ENCODE assay signal across 8 cellular contexts in the genomic region with DNA sequence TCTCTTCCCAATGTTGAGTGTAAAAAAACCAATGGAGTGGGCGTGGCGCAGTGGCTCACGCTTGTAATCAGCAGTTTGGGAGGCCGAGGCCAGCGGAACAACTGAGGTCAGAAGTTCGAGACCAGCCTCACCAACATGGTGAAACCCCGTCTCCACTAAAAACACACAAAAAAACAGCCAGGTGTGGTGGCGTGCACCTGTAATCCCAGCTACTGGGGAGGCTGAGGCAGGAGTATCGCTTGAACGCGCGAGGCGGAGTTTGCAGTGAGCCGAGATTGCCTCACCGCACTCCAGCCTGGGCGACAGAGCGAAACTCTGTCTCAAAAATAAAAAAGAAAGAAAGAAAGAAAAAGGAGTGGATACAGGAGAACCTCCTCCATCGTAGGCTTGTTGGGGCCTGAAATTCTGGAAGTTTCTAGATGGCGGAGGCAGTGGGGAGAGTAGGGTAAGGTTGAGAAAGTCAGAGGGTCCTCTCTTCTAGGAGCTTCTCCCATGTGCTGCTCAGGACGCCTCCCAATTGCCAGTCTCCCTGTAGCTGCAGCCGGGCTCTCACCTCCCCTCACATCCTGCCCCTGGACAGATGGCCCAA. TPM values are rescaled to one million over a fixed set of nuclear protein-coding genes. Genes with fewer than 3 reads are reported as not detected.
DNase-seq lines count a peak whose midpoint lies in the region; ATAC-seq and TF ChIP-seq lines count a peak whose summit lies in the region.

No MANE protein-coding gene starts in this region.

- WGBS in lung, 2 donors = 86 to 89% methylated on average over 21 of the region's 21 CpGs
- 83 to 100% methylated on average over 4 to 21 of the region's 21 CpGs for WGBS in transverse colon (ENCODE audit: low coverage in 1 of 2), 2 donors

- H3K9me3 Mint-ChIP-seq in activated naive CD4-positive, alpha-beta T cell treated with anti-CD3 and anti-CD28 coated beads, Interleukin-2, amount 10 ng/mL, durations not matched to agents 7 days and 5 days = no peaks in the 10 kb centered on the region

- no peak for DNase-seq in activated naive CD4-positive, alpha-beta T cell treated with anti-CD3 and anti-CD28 coated beads, Interleukin-2, amount 10 ng/mL, durations not matched to agents 7 days and 5 days
- DNase-seq in activated naive CD4-positive, alpha-beta T cell (lab: John Stamatoyannopoulos, UW) = no peak
- DNase-seq in astrocyte of the cerebellum (ENCODE audit: low read depth) (no peak), lung (ENCODE audit: low spot score) (no peak), transverse colon (no peak), Ammon's horn (ENCODE audit: low spot score) (no peak), dedifferentiated amniotic fluid mesenchymal stem cell (ENCODE audit: extremely low spot score) (no peak)

- H3K27me3 Mint-ChIP-seq in activated naive CD4-positive, alpha-beta T cell treated with anti-CD3 and anti-CD28 coated beads, Interleukin-2, amount 10 ng/mL, durations not matched to agents 7 days and 5 days = peaks cover 8% of the 10 kb centered on the region

- H3K4me3 ChIP-seq in astrocyte of the cerebellum (ENCODE audit: low read depth, low read length) (peak overlapping the region; percentile 83), lung (no peak overlapping the region), transverse colon (peak overlapping the region in 2 of 4 donors; percentile 68 to 94)

- H3K36me3 ChIP-seq in lung (ENCODE audit: control insufficient read depth in 2 of 2, insufficient read depth in 2 of 2, low read length in 2 of 2) = peaks cover 5 to 18% of the 10 kb centered on the region in 2 donors
- H3K36me3 ChIP-seq in transverse colon = peaks cover 0 to 13% (median 3%) of the 10 kb centered on the region in 4 donors

- H3K4me1 Mint-ChIP-seq in activated naive CD4-positive, alpha-beta T cell treated with anti-CD3 and anti-CD28 coated beads, Interleukin-2, amount 10 ng/mL, durations not matched to agents 7 days and 5 days = peaks cover 53% of the 10 kb centered on the region

- no peaks in the 10 kb centered on the region for H3K9me3 ChIP-seq in lung (ENCODE audit: control insufficient read depth in 2 of 2, insufficient read depth in 1 of 2, low read length in 1 of 2)
- H3K9me3 ChIP-seq in transverse colon = no peaks in the 10 kb centered on the region

- peak overlapping the region; percentile 85 for H3K4me3 Mint-ChIP-seq in activated naive CD4-positive, alpha-beta T cell treated with anti-CD3 and anti-CD28 coated beads, Interleukin-2, amount 10 ng/mL, durations not matched to agents 7 days and 5 days

- H3K27me3 ChIP-seq in lung (ENCODE audit: control insufficient read depth, insufficient read depth) (no peaks in the 10 kb centered on the region), transverse colon (no peaks in the 10 kb centered on the region)

- H3K27ac Mint-ChIP-seq in activated naive CD4-positive, alpha-beta T cell treated with anti-CD3 and anti-CD28 coated beads, Interleukin-2, amount 10 ng/mL, durations not matched to agents 7 days and 5 days = peak overlapping the region; percentile 93

- H3K27ac ChIP-seq in lung (ENCODE audit: low read depth in 1 of 2, low read length in 1 of 2) (peak overlapping the region; percentile 87 to 93), transverse colon (peak overlapping the region; percentile 91 to 99 (median 96))

- ATAC-seq in lung (ENCODE audit: insufficient read depth, low FRiP score) = no peak
- ATAC-seq in GM19324 (IDR thresholded peaks at IDR 0.05; ENCODE audit: low FRiP score, unreplicated experiment) = no peak

- no peak for TF ChIP-seq CTCF in astrocyte of the cerebellum (IDR thresholded peaks at IDR 0.05; ENCODE audit: low read depth, low read length, missing control alignments)
- no peak for TF ChIP-seq CTCF in lung (IDR thresholded peaks at IDR 0.05; ENCODE audit: control extremely low read depth, extremely low read depth)
- TF ChIP-seq CTCF in transverse colon (IDR thresholded peaks at IDR 0.05) = no peak

- peaks cover 0 to 1% of the 10 kb centered on the region in 2 donors for H3K4me1 ChIP-seq in lung (ENCODE audit: control insufficient read depth in 2 of 2, insufficient read depth in 2 of 2, low read length in 2 of 2)
- H3K4me1 ChIP-seq in transverse colon = peaks cover 24 to 48% (median 41%) of the 10 kb centered on the region in 4 donors

- CTCF ChIA-PET in activated naive CD4-positive, alpha-beta T cell treated with anti-CD3 and anti-CD28 coated beads, Interleukin-2, amount 10 ng/mL, durations not matched to agents 7 days and 5 days (lab: Charles Lee) = interaction anchor here (0.9 to 3.7 kb wide), 4 partner anchors 9 to 42 kb away, joined by 3 to 42 read pairs (median 6); a partner anchor contains a TSS

- TF ChIP-seq EP300 in transverse colon (IDR thresholded peaks at IDR 0.05; ENCODE audit: low read depth) = no peak

- TF ChIP-seq POLR2A in transverse colon (IDR thresholded peaks at IDR 0.05) = no peak

- intact Hi-C loops in transverse colon (cut with DNase I; ENCODE audit: low total_unique reads) = loop anchor here (1.0 kb wide), 1 partner anchor 25 kb away; a partner anchor contains a TSS

- H3K36me3 Mint-ChIP-seq in activated naive CD4-positive, alpha-beta T cell treated with anti-CD3 and anti-CD28 coated beads, Interleukin-2, amount 10 ng/mL, durations not matched to agents 7 days and 5 days = peaks cover 21% of the 10 kb centered on the region

- in situ Hi-C loops in astrocyte of the cerebellum (cut with HindIII; ENCODE audit: low sequenced_read_pairs) = no loop called here
- in situ Hi-C loops in transverse colon (cut with MboI; ENCODE audit: low pct_ligation_motif_present in 1 of 4, low pct_unique_long_range_greater_than_20kb in 1 of 4, low sequenced_read_pairs in 3 of 4) = loop anchor here in 1 of 4 donors (25.0 kb wide), 1 partner anchor 122 kb away; a partner anchor contains a TSS

RNA-seq across cellular contexts. Expression of a gene that starts 0.7 kb away (rescaled TPM):
- total RNA-seq in lung (10 to 100 TPM; 10.4 to 12.6 TPM), transverse colon (10 to 100 TPM; 17.9 to 48.0 (median 23.2) TPM)
- 1 to 10 TPM; 4.9 to 6.1 TPM for polyA plus RNA-seq in lung

RNA-seq across cellular contexts. Expression of a gene that starts 12.6 kb away (rescaled TPM):
- total RNA-seq in lung (10 to 100 TPM in 1 of 2 donors, 1 to 10 TPM in 1; 8.6 to 22.6 TPM), transverse colon (10 to 100 TPM; 22.9 to 64.3 (median 43.5) TPM)
- 10 to 100 TPM; 10.5 to 23.3 TPM for polyA plus RNA-seq in lung

RNA-seq across cellular contexts. Expression of a gene that starts 24.2 kb away (rescaled TPM):
- total RNA-seq in lung (10 to 100 TPM; 11.2 to 11.7 TPM), transverse colon (10 to 100 TPM; 16.0 to 25.7 (median 16.8) TPM)
- 1 to 10 TPM; 7.1 to 7.2 TPM for polyA plus RNA-seq in lung

RNA-seq across cellular contexts. Expression of a gene that starts 26.6 kb away (rescaled TPM):
- total RNA-seq in lung (10 to 100 TPM; 13.9 to 15.5 TPM), transverse colon (100 to 1,000 TPM in 1 of 4 donors, 10 to 100 TPM in 3; 17.2 to 131 (median 20.5) TPM)
- 1 to 10 TPM; 4.0 to 5.5 TPM for polyA plus RNA-seq in lung

RNA-seq across cellular contexts. Expression of a gene that starts 32.5 kb away (rescaled TPM):
- 10 to 100 TPM; 17.9 to 33.9 TPM for total RNA-seq in lung
- polyA plus RNA-seq in lung = 10 to 100 TPM; 20.0 to 45.1 TPM
- total RNA-seq in transverse colon = 100 to 1,000 TPM in 1 of 4 donors, 10 to 100 TPM in 3; 54.7 to 116 (median 74.9) TPM
